1 cellular context compared by ENCODE assay signal in genomic region chr1:227317541-227318002, GRCh38.
TF ChIP-seq lines count a peak whose summit lies in the region.

No MANE protein-coding gene starts in this region.

TF ChIP-seq in K562, 482 proteins besides CTCF, POLR2A, EP300 and RAD21 (continued from another document):
- no peak for TF ChIP-seq ZNF407 (IDR thresholded peaks at IDR 0.05; ENCODE audit: low read depth)
- no peak for TF ChIP-seq KLF16 (IDR thresholded peaks at IDR 0.05)
- peak; percentile 86 for TF ChIP-seq NBN (IDR thresholded peaks at IDR 0.05; ENCODE audit: low read depth)
- TF ChIP-seq ZNF444 (CRISPR knock-in tag; IDR thresholded peaks at IDR 0.05): no peak
